Comparison of ENCODE assay signal across 8 cellular contexts in the genomic region with DNA sequence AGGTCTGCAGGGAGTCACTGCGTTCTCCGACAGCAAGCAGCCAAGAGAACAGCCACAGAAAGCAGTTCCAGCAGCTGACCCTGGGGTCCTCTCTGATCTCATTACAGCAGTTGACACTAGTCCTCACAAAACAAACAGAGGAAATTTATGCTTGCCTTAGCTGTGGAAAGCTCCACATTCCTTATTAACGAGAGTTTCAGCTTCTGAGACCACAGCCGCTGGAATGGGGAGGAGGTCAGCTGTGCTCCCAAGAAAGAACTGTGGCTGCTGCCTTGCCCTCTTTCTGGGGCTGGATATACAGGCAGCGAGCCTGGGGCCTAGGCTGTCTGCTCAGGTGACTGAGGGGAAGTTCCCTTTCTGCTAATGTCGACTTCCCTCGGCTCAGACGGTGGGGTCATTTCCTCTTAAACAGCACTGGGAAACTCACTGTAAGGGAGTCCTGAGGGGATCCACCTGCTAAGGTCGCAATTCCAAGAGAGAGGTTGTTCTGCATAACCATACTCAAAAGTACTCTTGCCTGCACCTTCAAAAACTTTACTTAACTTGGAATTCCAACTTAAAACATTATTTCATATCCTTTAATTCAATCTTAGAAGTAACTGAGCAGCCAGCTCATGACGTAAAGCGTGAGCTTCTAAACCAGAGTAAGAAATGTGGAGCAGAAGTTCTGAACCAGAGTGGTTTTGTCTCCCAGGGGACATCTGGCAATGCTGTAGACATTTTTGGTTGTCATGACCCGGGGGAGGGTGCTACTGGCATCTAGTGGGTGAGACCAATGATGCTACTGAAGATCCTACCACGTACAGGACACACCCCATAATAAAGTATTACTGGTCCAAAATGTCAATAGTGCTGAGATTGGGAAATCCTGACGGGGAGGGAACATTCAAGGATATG.
DNase-seq lines count a peak whose midpoint lies in the region; ATAC-seq, FAIRE-seq and TF ChIP-seq lines count a peak whose summit lies in the region.

No MANE protein-coding gene starts in this region.

- DNase-seq in heart left ventricle: peak in 1 of 5 donors; percentile 16
- DNase-seq in left cardiac atrium: no peak
- DNase-seq in activated B cell treated with CpG ODN at 0.5 μM for 24 hours: peak; percentile 52
- DNase-seq in kidney: peak; percentile 82
- DNase-seq in tibial nerve (ENCODE audit: low spot score in 2 of 2): peak in 1 of 2 donors; percentile 19
- no peak for DNase-seq in NCI-H1092 treated with DMSO at 0.1 percent for 48 hours (lab: John Stamatoyannopoulos, UW)

- no peaks in the 10 kb centered on the region for H3K36me3 ChIP-seq in heart left ventricle
- H3K36me3 ChIP-seq in kidney (ENCODE audit: control insufficient read depth in 1 of 2, insufficient read depth in 2 of 2, low read length in 2 of 2): no peaks in the 10 kb centered on the region
- H3K36me3 ChIP-seq in tibial nerve: no peaks in the 10 kb centered on the region

- no peak for TF ChIP-seq EP300 in tibial nerve (IDR thresholded peaks at IDR 0.05)

- H3K27me3 ChIP-seq in heart left ventricle (no peaks in the 10 kb centered on the region), tibial nerve (no peaks in the 10 kb centered on the region)

- no peak for ATAC-seq in heart left ventricle
- ATAC-seq in left cardiac atrium: no peak
- ATAC-seq in HG03175 (IDR thresholded peaks at IDR 0.05; ENCODE audit: unreplicated experiment): peak; percentile 62
- ATAC-seq in activated B cell treated with CpG ODN at 0.5 μM for 24 hours (ENCODE audit: low read depth): peak; percentile 80
- ATAC-seq in esophagus mucosa: no peak

- H3K36me3 Mint-ChIP-seq in activated B cell treated with CpG ODN at 0.5 μM for 24 hours (ENCODE audit: low read depth): peaks cover 11% of the 10 kb centered on the region

- H3K9me3 ChIP-seq in heart left ventricle: no peaks in the 10 kb centered on the region
- no peaks in the 10 kb centered on the region for H3K9me3 ChIP-seq in kidney (ENCODE audit: control insufficient read depth in 1 of 2, low read length in 2 of 2)
- no peaks in the 10 kb centered on the region for H3K9me3 ChIP-seq in tibial nerve

- TF ChIP-seq CTCF in heart left ventricle (IDR thresholded peaks at IDR 0.05) (no peak), activated B cell treated with CpG ODN at 0.5 μM for 24 hours (IDR thresholded peaks at IDR 0.05) (no peak), kidney (IDR thresholded peaks at IDR 0.05; ENCODE audit: borderline replicate concordance, extremely low read depth, insufficient read depth) (no peak), tibial nerve (IDR thresholded peaks at IDR 0.05) (no peak)

- H3K27me3 Mint-ChIP-seq in activated B cell treated with CpG ODN at 0.5 μM for 24 hours: no peaks in the 10 kb centered on the region

- H3K4me3 Mint-ChIP-seq in activated B cell treated with CpG ODN at 0.5 μM for 24 hours: peak overlapping the region; percentile 73

- CTCF ChIA-PET in activated B cell treated with CpG ODN at 0.5 μM for 24 hours (lab: Charles Lee): interaction anchor here (0.6 to 4.9 kb wide), 37 partner anchors 14 to 274 kb away, joined by 3 to 58 read pairs (median 4); no protein-coding TSS in a partner anchor

- H3K4me1 ChIP-seq in heart left ventricle (peaks cover 0 to 56% (median 37%) of the 10 kb centered on the region in 12 donors), kidney (ENCODE audit: control insufficient read depth in 1 of 2, insufficient read depth in 1 of 2, low read depth in 1 of 2, low read length in 2 of 2) (peaks cover 23 to 38% of the 10 kb centered on the region in 2 donors), tibial nerve (peaks cover 4 to 57% (median 39%) of the 10 kb centered on the region in 4 donors)

- peaks cover under 1% of the 10 kb centered on the region for H3K4me1 Mint-ChIP-seq in activated B cell treated with CpG ODN at 0.5 μM for 24 hours

- FAIRE-seq in kidney (lab: Jason Lieb, UNC): no peak

- H3K27ac ChIP-seq in heart left ventricle (peak overlapping the region in 7 of 12 donors; percentile 12 to 88 (median 36)), kidney (ENCODE audit: low read depth in 2 of 2, low read length in 2 of 2) (peak overlapping the region; percentile 64 to 76), tibial nerve (peak overlapping the region in 3 of 4 donors; percentile 57 to 96 (median 95))

- no peak overlapping the region for H3K4me3 ChIP-seq in heart left ventricle
- H3K4me3 ChIP-seq in kidney (ENCODE audit: low read length in 2 of 2): no peak overlapping the region
- no peak overlapping the region for H3K4me3 ChIP-seq in tibial nerve

- peak overlapping the region in 1 of 2 donors; percentile 35 for H3K9ac ChIP-seq in kidney (ENCODE audit: low read length in 2 of 2)

- no peaks in the 10 kb centered on the region for H3K9me3 Mint-ChIP-seq in activated B cell treated with CpG ODN at 0.5 μM for 24 hours

- TF ChIP-seq POLR2A in heart left ventricle (IDR thresholded peaks at IDR 0.05): no peak
- no peak for TF ChIP-seq POLR2A in tibial nerve (IDR thresholded peaks at IDR 0.05)

- 54 to 60% (median 57%) methylated on average over 11 to 14 of the region's 14 CpGs for WGBS in heart left ventricle, 4 donors
- WGBS in tibial nerve, 2 donors: 43 to 48% methylated on average over 14 of the region's 14 CpGs

- no peak overlapping the region for H3K27ac Mint-ChIP-seq in activated B cell treated with CpG ODN at 0.5 μM for 24 hours

- POLR2A ChIA-PET in activated B cell treated with CpG ODN at 0.5 μM for 24 hours (lab: Charles Lee): interaction anchor here (0.6 to 5.3 kb wide), 22 partner anchors 12 to 387 kb away, joined by 3 to 56 read pairs (median 4); a partner anchor contains a TSS

- intact Hi-C loops in heart left ventricle (cut with DNase I): loop anchor here in 6 of 10 donors (5.0 to 10.0 kb wide), 6 partner anchors 71 to 242 kb away; a partner anchor contains a TSS
- intact Hi-C loops in left cardiac atrium (cut with DNase I): loop anchor here in 1 of 2 donors (10.0 kb wide), 1 partner anchor 242 kb away; no protein-coding TSS in a partner anchor
- intact Hi-C loops in activated B cell treated with CpG ODN at 0.5 μM for 24 hours (cut with micrococcal nuclease): loop anchor here (1.0 to 10.0 kb wide), 19 partner anchors 29 to 782 kb away; a partner anchor contains a TSS
- intact Hi-C loops in kidney (cut with DNase I): no loop called here

Comparison
In these comparisons a context has a peak if more than half of its experiments do, and no peak if none do; other contexts are left out.
1. ATAC-seq: peak in HG03175 (single experiment) and activated B cell treated with CpG ODN at 0.5 μM for 24 hours (single experiment); none in heart left ventricle (0 of 4), left cardiac atrium (0 of 2) and esophagus mucosa (single experiment).
2. DNase-seq: peak in activated B cell treated with CpG ODN at 0.5 μM for 24 hours (single experiment) and kidney (single experiment); none in left cardiac atrium (single experiment) and NCI-H1092 treated with DMSO at 0.1 percent for 48 hours (single experiment).
3. H3K27ac ChIP-seq: peak in every context shown above with its lines; median percentile 95 in tibial nerve; 70 in kidney; 36 in heart left ventricle.